8 cellular contexts compared by ENCODE assay signal in genomic region chr7:5527387-5528070, GRCh38. TPM values are rescaled to one million over a fixed set of nuclear protein-coding genes. Genes with fewer than 3 reads are reported as not detected.
DNase-seq lines count a peak whose midpoint lies in the region; ATAC-seq, FAIRE-seq and TF ChIP-seq lines count a peak whose summit lies in the region.
"Not testable (repeated sequence)": the region's sequence is repeated elsewhere in the genome, so short reads cannot be mapped to it uniquely, and the experiment has no call there.

No MANE protein-coding gene starts in this region.

- H3K14ac ChIP-seq in H1 (ENCODE audit: insufficient read length) = not testable (repeated sequence)

- H3K4me3 ChIP-seq in HCT116 (replicated peaks in 1 of 2; ENCODE audit: low read depth in 1 of 2, low read length in 2 of 2) = not testable (repeated sequence)
- H3K4me3 ChIP-seq in SK-N-SH (ENCODE audit: low read depth in 2 of 2, low read length in 1 of 2) = peak overlapping the region; percentile 84 to 85
- H3K4me3 ChIP-seq in H1 (ENCODE audit: extremely low read depth in 1 of 4, insufficient read depth in 2 of 4, low read depth in 3 of 4, low read length in 4 of 4) = peak overlapping the region; percentile 90 to 97 (median 92); a peak in 7 of 8 replicates
- H3K4me3 ChIP-seq in iPS-15b (ENCODE audit: low read depth, low read length) = peak overlapping the region; percentile 67

- intact Hi-C loops in HCT116 (cut with micrococcal nuclease) = loop anchor here (2.0 kb wide), 1 partner anchor 33 kb away; no protein-coding TSS in a partner anchor

- H3K9ac ChIP-seq in HCT116 (ENCODE audit: low read length); iPS-15b (ENCODE audit: low read depth, low read length): not testable (repeated sequence)
- H3K9ac ChIP-seq in SK-N-SH = peak overlapping the region; percentile 98
- H3K9ac ChIP-seq in H1 (replicated peaks in 1 of 4; ENCODE audit: extremely low read depth in 1 of 4, low read depth in 3 of 4, low read length in 3 of 4) = peak overlapping the region in 2 of 4 experiments; percentile 73 to 96; a peak in 3 of 7 replicates

- not testable (repeated sequence) for H3K9me3 ChIP-seq in HCT116 (ENCODE audit: control insufficient read depth in 1 of 2, insufficient read depth in 1 of 2, low read depth in 1 of 2, low read length in 2 of 2); SK-N-SH; H1 (ENCODE audit: insufficient read depth in 2 of 2, low read depth in 1 of 2, low read length in 1 of 2); iPS-15b (ENCODE audit: control insufficient read depth, insufficient read depth, low read length)

- not testable (repeated sequence) for H3K56ac ChIP-seq in H1 (replicated peaks; ENCODE audit: insufficient read length, low read depth, low read length)

- peaks cover 18% of the 10 kb centered on the region; the same call in 1 of the 2 replicates for H4K20me1 ChIP-seq in HCT116 (ENCODE audit: insufficient read depth)
- peaks cover 72% of the 10 kb centered on the region for H4K20me1 ChIP-seq in SK-N-SH (ENCODE audit: insufficient read depth)
- H4K20me1 ChIP-seq in H1 (replicated peaks in 1 of 2; ENCODE audit: control insufficient read depth in 1 of 2, insufficient read depth in 2 of 2, low read length in 2 of 2) = peaks cover 15 to 22% of the 10 kb centered on the region in 2 experiments

- peaks cover 27% of the 10 kb centered on the region for H3K4me1 Mint-ChIP-seq in activated naive CD8-positive, alpha-beta T cell (ENCODE audit: low read depth)
- H3K4me1 Mint-ChIP-seq in natural killer cell treated with Interleukin-12 subunit alpha and Interleukin-12 subunit beta and Interleukin-15 and Interleukin-18, amount 100 ng/mL, for 72 hours (ENCODE audit: low read depth in 2 of 2) = peaks cover 34 to 40% of the 10 kb centered on the region in 2 donors
- peaks cover 47 to 77% of the 10 kb centered on the region in 2 donors for H3K4me1 Mint-ChIP-seq in stimulated activated naive B cell treated with anti-CD40 and anti-IgM and Interleukin-4, amounts not matched to agents 10 μg/mL and 1 μg/mL and 100 μg/mL, for 72 hours

- not testable (repeated sequence) for FAIRE-seq in H1 (lab: Jason Lieb, UNC)

- H3K79me2 ChIP-seq in HCT116 (ENCODE audit: insufficient read depth, low read length) (peaks cover 47% of the 10 kb centered on the region), SK-N-SH (ENCODE audit: insufficient read depth) (peaks cover 62% of the 10 kb centered on the region), H1 (ENCODE audit: control insufficient read depth in 1 of 2, insufficient read depth in 2 of 2, low read length in 2 of 2) (peaks cover 8 to 35% of the 10 kb centered on the region in 2 experiments)

- peaks cover 21 to 46% of the 10 kb centered on the region in 2 experiments for H3K36me3 ChIP-seq in HCT116 (ENCODE audit: control insufficient read depth in 1 of 2, insufficient read depth in 2 of 2, low read length in 2 of 2)
- H3K36me3 ChIP-seq in SK-N-SH (replicated peaks in 1 of 2; ENCODE audit: control insufficient read depth in 1 of 2, insufficient read depth in 2 of 2, low read length in 1 of 2) = peaks cover 38 to 43% of the 10 kb centered on the region in 2 experiments
- peaks cover 45 to 57% (median 52%) of the 10 kb centered on the region in 4 experiments for H3K36me3 ChIP-seq in H1 (ENCODE audit: control insufficient read depth in 2 of 4, insufficient read depth in 4 of 4, low read length in 3 of 4)
- H3K36me3 ChIP-seq in iPS-15b (ENCODE audit: control insufficient read depth, insufficient read depth, low read length) = peaks cover 58% of the 10 kb centered on the region

- H3F3A ChIP-seq in SK-N-SH (replicated peaks; ENCODE audit: insufficient read depth) = peaks cover 73% of the 10 kb centered on the region

- CTCF ChIA-PET in HCT116 (lab: Charles Lee) (interaction anchor here (1.8 kb wide), 1 partner anchor 138 kb away, joined by 4 read pairs; no protein-coding TSS in a partner anchor), SK-N-SH (lab: Yijun Ruan, JAX) (interaction anchor here (0.7 kb wide), 1 partner anchor 10 kb away, joined by 4 read pairs; no protein-coding TSS in a partner anchor), H1 (lab: Charles Lee; ENCODE audit: partially characterized antibody) (interaction anchor here (1.1 to 2.2 kb wide), 3 partner anchors 15 to 37 kb away, joined by 3 to 14 read pairs (median 5); no protein-coding TSS in a partner anchor)

- not testable (repeated sequence) for H3K9me3 Mint-ChIP-seq in activated naive CD8-positive, alpha-beta T cell (ENCODE audit: low read depth); natural killer cell treated with Interleukin-12 subunit alpha and Interleukin-12 subunit beta and Interleukin-15 and Interleukin-18, amount 100 ng/mL, for 72 hours; stimulated activated naive B cell treated with anti-CD40 and anti-IgM and Interleukin-4, amounts not matched to agents 10 μg/mL and 1 μg/mL and 100 μg/mL, for 72 hours

- not testable (repeated sequence) for ATAC-seq in HCT116; natural killer cell treated with Interleukin-12 subunit alpha and Interleukin-12 subunit beta and Interleukin-15 and Interleukin-18, amount 100 ng/mL, for 72 hours; stimulated activated naive B cell treated with anti-CD40 and anti-IgM and Interleukin-4, amounts not matched to agents 10 μg/mL and 1 μg/mL and 100 μg/mL, for 72 hours (replicated peaks)

- DNase-seq in HCT116 (ENCODE audit: low read depth, low spot score); SK-N-SH; H1 (ENCODE audit: low read depth in 1 of 2, low spot score in 2 of 2); natural killer cell treated with Interleukin-12 subunit alpha and Interleukin-12 subunit beta and Interleukin-15 and Interleukin-18, amount 100 ng/mL, for 72 hours (ENCODE audit: low spot score); stimulated activated naive B cell treated with anti-CD40 and anti-IgM and Interleukin-4, amounts not matched to agents 10 μg/mL and 1 μg/mL and 100 μg/mL, for 72 hours: not testable (repeated sequence)

- H2BK12ac ChIP-seq in H1 (ENCODE audit: low read depth, low read length) = not testable (repeated sequence)

- H3K79me1 ChIP-seq in H1 (ENCODE audit: low read depth, low read length) = not testable (repeated sequence)

- not testable (repeated sequence) for TF ChIP-seq RAD21 in HCT116 (IDR thresholded peaks at IDR 0.05; ENCODE audit: low read depth); SK-N-SH (IDR thresholded peaks at IDR 0.05; ENCODE audit: low read length); H1 (IDR thresholded peaks at IDR 0.05 in 1 of 2, conservative IDR thresholded peaks at IDR 0.05 in 1 of 2; ENCODE audit: low read depth in 2 of 2, low read length in 2 of 2)

- H3K23me2 ChIP-seq in H1 (ENCODE audit: low read depth, low read length) = peaks cover 21% of the 10 kb centered on the region

- not testable (repeated sequence) for H3K27me3 Mint-ChIP-seq in activated naive CD8-positive, alpha-beta T cell; natural killer cell treated with Interleukin-12 subunit alpha and Interleukin-12 subunit beta and Interleukin-15 and Interleukin-18, amount 100 ng/mL, for 72 hours
- H3K27me3 Mint-ChIP-seq in stimulated activated naive B cell treated with anti-CD40 and anti-IgM and Interleukin-4, amounts not matched to agents 10 μg/mL and 1 μg/mL and 100 μg/mL, for 72 hours = peaks cover 16 to 20% of the 10 kb centered on the region in 2 donors

- H2AK5ac ChIP-seq in H1 (ENCODE audit: low read depth, low read length) = not testable (repeated sequence)

- not testable (repeated sequence) for H4K91ac ChIP-seq in H1 (replicated peaks; ENCODE audit: insufficient read length, low read length)

- not testable (repeated sequence) for H3K4ac ChIP-seq in H1 (replicated peaks; ENCODE audit: insufficient read length, low read depth, low read length)

- H3K4me2 ChIP-seq in HCT116 (ENCODE audit: low read length) = peak overlapping the region; percentile 100; the same call in 1 of the 2 replicates
- H3K4me2 ChIP-seq in SK-N-SH = peak overlapping the region; percentile 98
- H3K4me2 ChIP-seq in H1 (ENCODE audit: insufficient read depth in 1 of 2, low read depth in 2 of 2, low read length in 2 of 2) = peak overlapping the region; percentile 72 to 90

- H2AFZ ChIP-seq in HCT116 (ENCODE audit: low read depth, low read length, poor library complexity, severe bottlenecking); SK-N-SH (ENCODE audit: low read depth); H1 (ENCODE audit: low read length): not testable (repeated sequence)

- H3K36me3 Mint-ChIP-seq in activated naive CD8-positive, alpha-beta T cell = peaks cover 25% of the 10 kb centered on the region
- H3K36me3 Mint-ChIP-seq in natural killer cell treated with Interleukin-12 subunit alpha and Interleukin-12 subunit beta and Interleukin-15 and Interleukin-18, amount 100 ng/mL, for 72 hours = peaks cover 28% of the 10 kb centered on the region
- H3K36me3 Mint-ChIP-seq in stimulated activated naive B cell treated with anti-CD40 and anti-IgM and Interleukin-4, amounts not matched to agents 10 μg/mL and 1 μg/mL and 100 μg/mL, for 72 hours = peaks cover 56 to 72% of the 10 kb centered on the region in 2 donors

- BruUV-seq in HCT116 (replicated peaks; lab: Mats Ljungman, UMichigan) = TSS peak; percentile 78

- peak overlapping the region; percentile 99 for H3K4me3 Mint-ChIP-seq in activated naive CD8-positive, alpha-beta T cell
- H3K4me3 Mint-ChIP-seq in natural killer cell treated with Interleukin-12 subunit alpha and Interleukin-12 subunit beta and Interleukin-15 and Interleukin-18, amount 100 ng/mL, for 72 hours = peak overlapping the region; percentile 91
- H3K4me3 Mint-ChIP-seq in stimulated activated naive B cell treated with anti-CD40 and anti-IgM and Interleukin-4, amounts not matched to agents 10 μg/mL and 1 μg/mL and 100 μg/mL, for 72 hours = peak overlapping the region; percentile 91

- not testable (repeated sequence) for TF ChIP-seq CTCF in C4-2B (conservative IDR thresholded peaks at IDR 0.05); HCT116 (IDR thresholded peaks at IDR 0.05 in 2 of 3, conservative IDR thresholded peaks at IDR 0.05 in 1 of 3; ENCODE audit: borderline replicate concordance in 1 of 3, insufficient read depth in 1 of 3, low read depth in 2 of 3, low read length in 2 of 3); SK-N-SH (IDR thresholded peaks at IDR 0.05); H1 (IDR thresholded peaks at IDR 0.05; ENCODE audit: control extremely low read depth in 1 of 3, insufficient read depth in 1 of 3, low read depth in 1 of 3, low read length in 3 of 3)

- not testable (repeated sequence) for H3K23ac ChIP-seq in H1 (ENCODE audit: insufficient read length)

- peaks cover 13 to 46% of the 10 kb centered on the region in 2 experiments for H3K4me1 ChIP-seq in HCT116 (ENCODE audit: control insufficient read depth in 1 of 2, insufficient read depth in 2 of 2, low read length in 2 of 2)
- peaks cover 17 to 36% of the 10 kb centered on the region in 2 experiments; a peak in 3 of 4 replicates for H3K4me1 ChIP-seq in SK-N-SH (ENCODE audit: control insufficient read depth in 1 of 2, insufficient read depth in 2 of 2, low read depth in 1 of 2, low read length in 1 of 2)
- H3K4me1 ChIP-seq in H1 (replicated peaks in 1 of 4; ENCODE audit: control insufficient read depth in 3 of 4, insufficient read depth in 4 of 4, low read length in 3 of 4) = peaks cover 0 to 31% (median 22%) of the 10 kb centered on the region in 4 experiments; a peak in 6 of 7 replicates
- H3K4me1 ChIP-seq in iPS-15b (ENCODE audit: control insufficient read depth, insufficient read depth, low read length) = not testable (repeated sequence)

- not testable (repeated sequence) for TF ChIP-seq EP300 in SK-N-SH (IDR thresholded peaks at IDR 0.05; ENCODE audit: borderline replicate concordance in 1 of 2, low read depth in 1 of 2, low read length in 1 of 2); H1 (IDR thresholded peaks at IDR 0.05; ENCODE audit: borderline replicate concordance in 1 of 2, low read depth in 2 of 2, low read length in 2 of 2)

- H3K18ac ChIP-seq in H1 (ENCODE audit: extremely low read depth, low read length) = not testable (repeated sequence)

- H2BK120ac ChIP-seq in H1 (replicated peaks; ENCODE audit: low read depth, low read length) = not testable (repeated sequence)

- not testable (repeated sequence) for H4K5ac ChIP-seq in H1 (ENCODE audit: insufficient read length, low read depth, low read length)

- not testable (repeated sequence) for H4K8ac ChIP-seq in H1 (ENCODE audit: extremely low read depth, insufficient read depth, low read length)

- H2BK5ac ChIP-seq in H1 (ENCODE audit: low read depth, low read length) = 0 out of 2 replicates have a peak overlapping the region, but pooled peaks have one; percentile 7

- not testable (repeated sequence) for H2BK20ac ChIP-seq in H1 (ENCODE audit: low read length)

- 61% methylated on average over 19 of the region's 19 CpGs for WGBS in SK-N-SH (ENCODE audit: low lambda C conversion rate)
- WGBS in H1 (ENCODE audit: extremely low coverage in 1 of 2, insufficient coverage in 1 of 2, insufficient read length in 1 of 2, insufficient replicate concordance in 2 of 2, low coverage in 1 of 2, low lambda C conversion rate in 2 of 2, missing lambda C conversion rate in 1 of 2), 2 experiments = 84% methylated on average over 19 of the region's 19 CpGs; no CpG with 5 or more reads in 1 of the 2 experiments

- not testable (repeated sequence) for TF ChIP-seq POLR2A in HCT116 (IDR thresholded peaks at IDR 0.05; ENCODE audit: borderline replicate concordance, extremely low read depth, insufficient read depth, insufficient read length)
- peak in 1 of 2 experiments; percentile 17; a peak in 2 of 3 replicates for TF ChIP-seq POLR2A in H1 (IDR thresholded peaks at IDR 0.05; ENCODE audit: control extremely low read depth in 1 of 2, low read depth in 2 of 2, low read length in 2 of 2)

- H2BK15ac ChIP-seq in H1 (ENCODE audit: low read length) = not testable (repeated sequence)

- peak overlapping the region; percentile 93 for H3K27ac Mint-ChIP-seq in activated naive CD8-positive, alpha-beta T cell
- peak overlapping the region; percentile 81 to 98 for H3K27ac Mint-ChIP-seq in natural killer cell treated with Interleukin-12 subunit alpha and Interleukin-12 subunit beta and Interleukin-15 and Interleukin-18, amount 100 ng/mL, for 72 hours
- H3K27ac Mint-ChIP-seq in stimulated activated naive B cell treated with anti-CD40 and anti-IgM and Interleukin-4, amounts not matched to agents 10 μg/mL and 1 μg/mL and 100 μg/mL, for 72 hours = peak overlapping the region; percentile 99

- POLR2A ChIA-PET in HCT116 (lab: Charles Lee) = interaction anchor here (1.4 kb wide), 1 partner anchor 69 kb away, joined by 4 read pairs; no protein-coding TSS in a partner anchor
- POLR2A ChIA-PET in SK-N-SH (lab: Yijun Ruan, JAX) = interaction anchor here (1.1 kb wide), 2 partner anchors 32 to 151 kb away, joined by 3 to 4 read pairs; no protein-coding TSS in a partner anchor
- POLR2A ChIA-PET in H1 (lab: Charles Lee; ENCODE audit: partially characterized antibody) = interaction anchor here (0.6 to 1.7 kb wide), 9 partner anchors 50 to 149 kb away, joined by 3 to 6 read pairs (median 3); no protein-coding TSS in a partner anchor

- RAD21 ChIA-PET in HCT116 (lab: Charles Lee; ENCODE audit: low non-redundant PET in 1 of 2, low total read pairs in 2 of 2, uncharacterized antibody in 2 of 2, unreplicated experiment in 2 of 2) = not testable (repeated sequence)

- H3K27me3 ChIP-seq in HCT116 (ENCODE audit: insufficient read depth, low read length); SK-N-SH (ENCODE audit: insufficient read depth); H1 (replicated peaks in 1 of 4; ENCODE audit: control insufficient read depth in 3 of 4, extremely low read depth in 1 of 4, insufficient read depth in 3 of 4, low read length in 3 of 4); iPS-15b (ENCODE audit: control insufficient read depth, insufficient read depth, low read length): not testable (repeated sequence)

- H3K9me2 ChIP-seq in HCT116 (ENCODE audit: insufficient read depth); SK-N-SH: not testable (repeated sequence)

- H3K27ac ChIP-seq in C4-2B (peak overlapping the region; percentile 97; the same call in 1 of the 2 replicates), SK-N-SH (ENCODE audit: low read depth in 2 of 2, low read length in 1 of 2) (peak overlapping the region; percentile 95 to 98), H1 (ENCODE audit: low read depth, low read length) (peak overlapping the region; percentile 38; the same call in 1 of the 2 replicates)
- H3K27ac ChIP-seq in HCT116 (ENCODE audit: low read depth, low read length) = not testable (repeated sequence)

RNA-seq across cellular contexts. Expression of gene ACTB, which starts 2.9 kb away (rescaled TPM):
- total RNA-seq in HCT116 (2021; ENCODE audit: unreplicated experiment) = 2,545 TPM
- 2,142 and 3,054 TPM in 2 replicates for polyA plus RNA-seq in HCT116 (2012)
- polyA plus RNA-seq in SK-N-SH (2012; rRNA removed) (2,583 and 4,707 TPM in 2 replicates), H1 (2011; rRNA removed) (3,302 and 5,403 TPM in 2 replicates)
- 3,036 and 4,390 TPM in 2 replicates for polyA plus RNA-seq in SK-N-SH (2012; cell fraction: cytosol; rRNA removed)
- polyA plus RNA-seq in SK-N-SH (2012; cell fraction: nucleus; rRNA removed) = 4,302 and 8,336 TPM in 2 replicates
- total RNA-seq in H1 (2021; fragmentation: NEBNext Ultra II Directional; extraction: Animal tissue kit (Norgen Biotek cat#: 25700)) = 5,193 and 5,434 TPM in 2 replicates
- 2,071 TPM for polyA plus RNA-seq in H1 (2011; cell fraction: cytosol; rRNA removed)
- 4,500 TPM for polyA plus RNA-seq in H1 (2011; cell fraction: nucleus; rRNA removed)
- polyA plus RNA-seq in H1 (2012, experiment 1 of 2) = 6,137 to 6,485 TPM (median 6,195 TPM) in 4 replicates
- polyA plus RNA-seq in H1 (2012, experiment 2 of 2) = 10,957 TPM
- 8,552 TPM for polyA plus RNA-seq in H1 (2013, experiment 1 of 2)
- polyA plus RNA-seq in H1 (2013, experiment 2 of 2) = 8,467 TPM
- polyA minus RNA-seq in H1 (2011; rRNA and poly(A)+ RNA removed) = 2,491 and 4,199 TPM in 2 replicates
- 2,951 TPM for polyA minus RNA-seq in H1 (2011; cell fraction: cytosol; rRNA and poly(A)+ RNA removed)
- polyA minus RNA-seq in H1 (2011; cell fraction: nucleus; rRNA and poly(A)+ RNA removed) = 2,361 TPM
- over 10,000 TPM in 1 of 2 donors, 1,000 to 10,000 TPM in 1; 9,239 to 13,404 TPM for total RNA-seq in natural killer cell treated with Interleukin-12 subunit alpha and Interleukin-12 subunit beta and Interleukin-15 and Interleukin-18, amount 100 ng/mL, for 72 hours

RNA-seq across cellular contexts. Expression of gene FBXL18, which starts 13.9 kb away (rescaled TPM):
- 16.5 TPM for total RNA-seq in HCT116 (2021; ENCODE audit: unreplicated experiment)
- polyA plus RNA-seq in HCT116 (2012) = 6.1 and 6.6 TPM in 2 replicates
- polyA plus RNA-seq in SK-N-SH (2012; rRNA removed) = 5.7 and 6.0 TPM in 2 replicates
- 2.1 and 3.7 TPM in 2 replicates for polyA plus RNA-seq in SK-N-SH (2012; cell fraction: cytosol; rRNA removed)
- 10.9 and 11.2 TPM in 2 replicates for polyA plus RNA-seq in SK-N-SH (2012; cell fraction: nucleus; rRNA removed)
- 18.9 and 19.4 TPM in 2 replicates for total RNA-seq in H1 (2021; fragmentation: NEBNext Ultra II Directional; extraction: Animal tissue kit (Norgen Biotek cat#: 25700))
- 12.9 and 21.8 TPM in 2 replicates for polyA plus RNA-seq in H1 (2011; rRNA removed)
- polyA plus RNA-seq in H1 (2011; cell fraction: cytosol; rRNA removed) = 7.4 TPM
- polyA plus RNA-seq in H1 (2011; cell fraction: nucleus; rRNA removed) = 15.0 TPM
- polyA plus RNA-seq in H1 (2012, experiment 1 of 2) = 6.5 to 10.6 TPM (median 8.4 TPM) in 4 replicates
- 7.4 TPM for polyA plus RNA-seq in H1 (2012, experiment 2 of 2)
- 10.7 TPM for polyA plus RNA-seq in H1 (2013, experiment 1 of 2)
- 10.9 TPM for polyA plus RNA-seq in H1 (2013, experiment 2 of 2)
- polyA minus RNA-seq in H1 (2011; rRNA and poly(A)+ RNA removed) = 11.1 and 12.9 TPM in 2 replicates
- 13.1 TPM for polyA minus RNA-seq in H1 (2011; cell fraction: cytosol; rRNA and poly(A)+ RNA removed)
- 18.4 TPM for polyA minus RNA-seq in H1 (2011; cell fraction: nucleus; rRNA and poly(A)+ RNA removed)
- total RNA-seq in natural killer cell treated with Interleukin-12 subunit alpha and Interleukin-12 subunit beta and Interleukin-15 and Interleukin-18, amount 100 ng/mL, for 72 hours = 10 to 100 TPM; 14.0 to 28.1 TPM
